In the genomic region with DNA sequence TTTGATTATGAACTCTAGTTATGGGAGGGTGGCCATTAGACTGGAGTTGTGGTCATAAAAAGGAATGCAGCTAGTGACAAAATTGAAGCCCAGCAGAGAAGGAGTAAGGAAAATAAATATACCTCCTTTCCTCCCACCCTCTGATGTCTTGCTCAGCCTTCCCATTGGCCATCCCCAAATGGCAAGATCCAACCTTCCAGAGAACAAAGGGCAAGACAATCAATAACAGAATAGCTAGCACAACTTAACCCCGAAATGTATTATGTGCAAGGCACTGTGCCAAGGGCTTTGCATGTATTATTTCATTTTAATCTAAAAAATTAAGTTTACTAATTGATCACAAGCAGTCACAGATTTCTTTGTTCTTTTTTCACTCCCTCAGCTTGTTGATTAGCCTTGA, we compare ENCODE assay signal across 27 cellular contexts. TPM values are rescaled to one million over a fixed set of nuclear protein-coding genes. Genes with fewer than 3 reads are reported as not detected.
DNase-seq lines count a peak whose midpoint lies in the region; ATAC-seq and TF ChIP-seq lines count a peak whose summit lies in the region.
"Had no signal": no experiment of that assay in that cellular context is flagged by ENCODE, and none has a peak within 500 bp of the region (broad histone marks: within the 10 kb centered on the region; RNA-seq: fewer than 3 reads in every experiment).

No MANE protein-coding gene starts in this region.

- H4K20me1 ChIP-seq in Loucy (ENCODE audit: insufficient read depth, low read length, poor library complexity, severe bottlenecking): no peaks in the 10 kb centered on the region

- DNase-seq in Caki2 (ENCODE audit: low read depth): peak; percentile 30
- DNase-seq in gastrocnemius medialis: no peak
- no peak for DNase-seq in NCI-H2081 treated with DMSO at 0.1 percent for 48 hours (lab: John Stamatoyannopoulos, UW)
- DNase-seq in hypothalamus (lab: John Stamatoyannopoulos, UW): no peak
- no peak for DNase-seq in progenitor cell of endocrine pancreas (ENCODE audit: low spot score, unreplicated experiment)
- DNase-seq in stimulated activated naive CD4-positive, alpha-beta T cell treated with Interleukin-2 at 50 U/mL for 16 hours (lab: John Stamatoyannopoulos, UW): no peak
- DNase-seq: activated CD4-positive, alpha-beta T cell treated with anti-CD3 and anti-CD28 coated beads, Interleukin-2, amount 10 ng/mL, durations not matched to agents 7 days and 5 days; activated naive CD4-positive, alpha-beta T cell; activated T-cell treated with anti-CD3 and anti-CD28 coated beads, Interleukin-2, amount 50 U/mL, for 48 hours; BE2C; CD8-positive, alpha-beta memory T cell; effector CD8-positive, alpha-beta T cell; head of caudate nucleus; MG63; NCI-H2029 treated with DMSO at 0.1 percent for 48 hours; NCI-H2227 treated with DMSO at 0.1 percent for 48 hours; NCI-H526 treated with DMSO at 0.1 percent for 48 hours; pancreas; SIG-M5; trophoblast cell had no signal

- H3K27me3 ChIP-seq in Loucy (ENCODE audit: insufficient read depth, low read length, poor library complexity, severe bottlenecking) (no peaks in the 10 kb centered on the region), liver (ENCODE audit: control insufficient read depth in 4 of 4, insufficient read depth in 4 of 4, low read length in 3 of 4) (no peaks in the 10 kb centered on the region), gastrocnemius medialis (peaks cover 0 to 6% (median 0%) of the 10 kb centered on the region in 3 donors)
- H3K27me3 ChIP-seq: BE2C, MG63, pancreas had no signal

- intact Hi-C loops in gastrocnemius medialis (cut with DNase I; ENCODE audit: low total_unique reads): no loop called here

- H3K9me3 ChIP-seq in Loucy (ENCODE audit: insufficient read depth, low read depth, low read length) (no peaks in the 10 kb centered on the region), liver (ENCODE audit: control insufficient read depth in 4 of 4, low read length in 3 of 4) (no peaks in the 10 kb centered on the region), gastrocnemius medialis (no peaks in the 10 kb centered on the region)
- H3K9me3 ChIP-seq: BE2C, MG63, pancreas had no signal

- peaks cover 4% of the 10 kb centered on the region for H3K27me3 Mint-ChIP-seq in progenitor cell of endocrine pancreas
- H3K27me3 Mint-ChIP-seq: CD8-positive, alpha-beta memory T cell had no signal

- no peak overlapping the region for H3K27ac Mint-ChIP-seq in progenitor cell of endocrine pancreas
- H3K27ac Mint-ChIP-seq: activated CD4-positive, alpha-beta T cell treated with anti-CD3 and anti-CD28 coated beads, Interleukin-2, amount 10 ng/mL, durations not matched to agents 7 days and 5 days; stimulated activated naive CD8-positive, alpha-beta T cell treated with anti-CD3 and anti-CD28 coated beads, Interleukin-15, Interleukin-2, amounts not matched to agents 100 ng/mL and 50 ng/mL, for 24 hours had no signal

- TF ChIP-seq CTCF in Loucy (conservative IDR thresholded peaks at IDR 0.05; ENCODE audit: low read length) (no peak), liver (IDR thresholded peaks at IDR 0.05; ENCODE audit: low read depth, low read length, missing input control) (no peak), gastrocnemius medialis (IDR thresholded peaks at IDR 0.05 in 4 of 5, conservative IDR thresholded peaks at IDR 0.05 in 1 of 5) (no peak), progenitor cell of endocrine pancreas (IDR thresholded peaks at IDR 0.05; ENCODE audit: unreplicated experiment) (no peak)

- H3K9me2 ChIP-seq in Loucy (replicated peaks; ENCODE audit: low read depth, low read length): no peaks in the 10 kb centered on the region

- TF ChIP-seq RAD21 in liver (IDR thresholded peaks at IDR 0.05): no peak

- H2AFZ ChIP-seq in Loucy (ENCODE audit: low read length): no peak overlapping the region

- H3K9ac ChIP-seq in Loucy (ENCODE audit: low read depth, low read length, poor library complexity, severe bottlenecking): no peak overlapping the region
- no peak overlapping the region for H3K9ac ChIP-seq in liver (ENCODE audit: low read depth in 1 of 2, low read length in 2 of 2)

- in situ Hi-C loops in Caki2 (cut with HindIII; ENCODE audit: low pct_unique_long_range_greater_than_20kb, low sequenced_read_pairs): no loop called here
- in situ Hi-C loops in gastrocnemius medialis (cut with MboI; ENCODE audit: low sequenced_read_pairs in 4 of 4): loop anchor here in 1 of 4 donors (25.0 kb wide), 1 partner anchor 121 kb away; no protein-coding TSS in a partner anchor

- TF ChIP-seq POLR2A in gastrocnemius medialis (IDR thresholded peaks at IDR 0.05): no peak

- no peaks in the 10 kb centered on the region for H3K36me3 Mint-ChIP-seq in progenitor cell of endocrine pancreas (ENCODE audit: insufficient read depth)

- no peak for ATAC-seq in gastrocnemius medialis
- ATAC-seq: left lobe of liver, Panc1, pancreas, sciatic nerve had no signal

- no peaks in the 10 kb centered on the region for H3K79me2 ChIP-seq in Loucy (ENCODE audit: insufficient read depth, low read length)

- H3F3A ChIP-seq in Loucy (ENCODE audit: low read depth): no peaks in the 10 kb centered on the region

- H3K9me3 Mint-ChIP-seq in progenitor cell of endocrine pancreas (ENCODE audit: low read depth): no peaks in the 10 kb centered on the region
- H3K9me3 Mint-ChIP-seq: activated CD4-positive, alpha-beta T cell treated with anti-CD3 and anti-CD28 coated beads, Interleukin-2, amount 10 ng/mL, durations not matched to agents 7 days and 5 days; CD8-positive, alpha-beta memory T cell; stimulated activated naive CD8-positive, alpha-beta T cell treated with anti-CD3 and anti-CD28 coated beads, Interleukin-15, Interleukin-2, amounts not matched to agents 100 ng/mL and 50 ng/mL, for 24 hours had no signal

- H3K4me2 ChIP-seq in Loucy (ENCODE audit: low read depth, low read length, poor library complexity, severe bottlenecking): peak overlapping the region; percentile 20

- H3K36me3 ChIP-seq in Loucy (ENCODE audit: insufficient read depth, low read length) (no peaks in the 10 kb centered on the region), liver (ENCODE audit: control insufficient read depth in 4 of 4, insufficient read depth in 3 of 4, low read depth in 1 of 4, low read length in 3 of 4) (peaks cover 0 to 6% (median 0%) of the 10 kb centered on the region in 4 donors), gastrocnemius medialis (no peaks in the 10 kb centered on the region)
- H3K36me3 ChIP-seq: BE2C, MG63, pancreas had no signal

- peaks cover 19% of the 10 kb centered on the region for H3K4me1 ChIP-seq in Loucy (ENCODE audit: insufficient read depth, low read length, poor library complexity, severe bottlenecking)
- peaks cover 2 to 53% (median 39%) of the 10 kb centered on the region in 4 donors for H3K4me1 ChIP-seq in liver (ENCODE audit: control insufficient read depth in 4 of 4, insufficient read depth in 4 of 4, low read length in 3 of 4)
- peaks cover 16 to 19% of the 10 kb centered on the region in 2 donors for H3K4me1 ChIP-seq in gastrocnemius medialis

- H3K4me3 Mint-ChIP-seq in progenitor cell of endocrine pancreas (ENCODE audit: low read depth): no peak overlapping the region
- H3K4me3 Mint-ChIP-seq: activated CD4-positive, alpha-beta T cell treated with anti-CD3 and anti-CD28 coated beads, Interleukin-2, amount 10 ng/mL, durations not matched to agents 7 days and 5 days; stimulated activated naive CD8-positive, alpha-beta T cell treated with anti-CD3 and anti-CD28 coated beads, Interleukin-15, Interleukin-2, amounts not matched to agents 100 ng/mL and 50 ng/mL, for 24 hours had no signal

- WGBS in liver: 26% methylated on average over 1 of the region's 1 CpG

- peak overlapping the region; percentile 97 to 98 for H3K27ac ChIP-seq in liver (ENCODE audit: low read depth in 1 of 2, low read length in 2 of 2)
- peak overlapping the region; percentile 68 to 83 (median 76) for H3K27ac ChIP-seq in gastrocnemius medialis
- H3K27ac ChIP-seq: epithelial cell of prostate, pancreas had no signal

- H3K4me3 ChIP-seq in Loucy (ENCODE audit: low read length, poor library complexity, severe bottlenecking) (no peak overlapping the region), liver (ENCODE audit: low read depth in 1 of 3, low read length in 3 of 3) (no peak overlapping the region), gastrocnemius medialis (peak overlapping the region in 1 of 4 donors; percentile 64)
- H3K4me3 ChIP-seq: MG63, pancreas had no signal

- peaks cover 22% of the 10 kb centered on the region for H3K4me1 Mint-ChIP-seq in progenitor cell of endocrine pancreas (ENCODE audit: low read depth)

TF ChIP-seq in liver, 16 proteins besides CTCF, POLR2A, EP300 and RAD21:
- TF ChIP-seq TAF1 (conservative IDR thresholded peaks at IDR 0.05): no peak
- peak in 1 of 2 donors; percentile 28 for TF ChIP-seq RXRA (IDR thresholded peaks at IDR 0.05)
- peak; percentile 29 for TF ChIP-seq YY1 (IDR thresholded peaks at IDR 0.05)
- no peak for TF ChIP-seq GABPA (IDR thresholded peaks at IDR 0.05 in 1 of 2, conservative IDR thresholded peaks at IDR 0.05 in 1 of 2)
- peak; percentile 41 to 52 for TF ChIP-seq HNF4A (conservative IDR thresholded peaks at IDR 0.05)

RNA-seq across cellular contexts. Expression of gene ITGA1, which starts 3.6 kb away (rescaled TPM):
- total RNA-seq in Caki2 (2014; rRNA removed; shearing (Covaris generic); ENCODE audit: low replicate concordance): 9.6 and 42.3 TPM in 2 replicates
- total RNA-seq in liver (100 to 1,000 TPM in 1 of 2 donors, 10 to 100 TPM in 1; 47.0 to 187 TPM), gastrocnemius medialis (10 to 100 TPM in 2 of 4 donors, 1 to 10 TPM in 2; 5.7 to 20.4 (median 12.4) TPM), progenitor cell of endocrine pancreas (6.4 and 7.8 TPM in 2 replicates)
- polyA plus RNA-seq in liver: 10 to 100 TPM; 24.2 to 50.1 TPM

RNA-seq across cellular contexts. Expression of gene PELO, which starts 3.6 kb away (rescaled TPM):
- total RNA-seq in Caki2 (2014; rRNA removed; shearing (Covaris generic); ENCODE audit: low replicate concordance): 35.8 and 37.4 TPM in 2 replicates
- total RNA-seq in liver (10 to 100 TPM; 10.1 to 21.9 TPM), gastrocnemius medialis (10 to 100 TPM; 13.8 to 28.5 (median 18.5) TPM), progenitor cell of endocrine pancreas (11.0 and 11.8 TPM in 2 replicates)
- 10 to 100 TPM; 11.0 to 24.6 TPM for polyA plus RNA-seq in liver
